1 cellular context compared by ENCODE assay signal in genomic region chr3:13004376-13004775, GRCh38.
TF ChIP-seq lines count a peak whose summit lies in the region.

No MANE protein-coding gene starts in this region.

TF ChIP-seq in HepG2, 621 proteins besides CTCF, POLR2A, EP300 and RAD21 (continued from another document):
- TF ChIP-seq BCLAF1 (IDR thresholded peaks at IDR 0.05) (no peak), MLX (CRISPR knock-in tag; IDR thresholded peaks at IDR 0.05) (no peak), ZNF207 (IDR thresholded peaks at IDR 0.05; ENCODE audit: borderline replicate concordance) (no peak), ZC3H4 (CRISPR knock-in tag; IDR thresholded peaks at IDR 0.05; ENCODE audit: borderline replicate concordance) (no peak), KLF12 (CRISPR knock-in tag; IDR thresholded peaks at IDR 0.05; ENCODE audit: borderline replicate concordance) (no peak), SAFB2 (CRISPR knock-in tag; IDR thresholded peaks at IDR 0.05; ENCODE audit: borderline replicate concordance, low read depth) (no peak), ZNF883 (CRISPR knock-in tag; IDR thresholded peaks at IDR 0.05; ENCODE audit: not compliant biosample characterization) (no peak), POGK (CRISPR knock-in tag; conservative IDR thresholded peaks at IDR 0.05) (no peak), ARHGAP35 (CRISPR knock-in tag; IDR thresholded peaks at IDR 0.05; ENCODE audit: borderline replicate concordance) (no peak), TFDP2 (CRISPR knock-in tag; IDR thresholded peaks at IDR 0.05) (no peak)
